In genomic region chr20:32455171-32455900, GRCh38 we compare ENCODE assay signal across 1 cellular context.
TF ChIP-seq lines count a peak whose summit lies in the region.

No MANE protein-coding gene starts in this region.

TF ChIP-seq in IMR-90, 13 proteins besides CTCF, POLR2A, EP300 and RAD21:
- TF ChIP-seq ELK1 (IDR thresholded peaks at IDR 0.05; ENCODE audit: borderline replicate concordance, low read depth, low read length) (no peak), BHLHE40 (IDR thresholded peaks at IDR 0.05; ENCODE audit: low read depth, low read length) (no peak), NFE2L2 (IDR thresholded peaks at IDR 0.05; ENCODE audit: low read depth, low read length) (no peak), RFX5 (IDR thresholded peaks at IDR 0.05; ENCODE audit: low read depth, low read length) (no peak), CHD1 (IDR thresholded peaks at IDR 0.05; ENCODE audit: low read depth, low read length) (no peak), CEBPB (IDR thresholded peaks at IDR 0.05; ENCODE audit: low read depth, low read length) (no peak), MXI1 (IDR thresholded peaks at IDR 0.05; ENCODE audit: borderline replicate concordance, low read depth, low read length) (no peak), RCOR1 (IDR thresholded peaks at IDR 0.05; ENCODE audit: insufficient replicate concordance, low read length) (no peak), USF2 (IDR thresholded peaks at IDR 0.05; ENCODE audit: low read depth, low read length) (no peak), FOS (IDR thresholded peaks at IDR 0.05; ENCODE audit: low read depth, low read length) (no peak), MAFK (IDR thresholded peaks at IDR 0.05; ENCODE audit: low read depth, low read length) (no peak), MAZ (IDR thresholded peaks at IDR 0.05; ENCODE audit: borderline replicate concordance, low read depth, low read length) (no peak), SMC3 (IDR thresholded peaks at IDR 0.05; ENCODE audit: low read depth, low read length) (no peak)
